ENCODE assay signal across 30 cellular contexts in the genomic region with DNA sequence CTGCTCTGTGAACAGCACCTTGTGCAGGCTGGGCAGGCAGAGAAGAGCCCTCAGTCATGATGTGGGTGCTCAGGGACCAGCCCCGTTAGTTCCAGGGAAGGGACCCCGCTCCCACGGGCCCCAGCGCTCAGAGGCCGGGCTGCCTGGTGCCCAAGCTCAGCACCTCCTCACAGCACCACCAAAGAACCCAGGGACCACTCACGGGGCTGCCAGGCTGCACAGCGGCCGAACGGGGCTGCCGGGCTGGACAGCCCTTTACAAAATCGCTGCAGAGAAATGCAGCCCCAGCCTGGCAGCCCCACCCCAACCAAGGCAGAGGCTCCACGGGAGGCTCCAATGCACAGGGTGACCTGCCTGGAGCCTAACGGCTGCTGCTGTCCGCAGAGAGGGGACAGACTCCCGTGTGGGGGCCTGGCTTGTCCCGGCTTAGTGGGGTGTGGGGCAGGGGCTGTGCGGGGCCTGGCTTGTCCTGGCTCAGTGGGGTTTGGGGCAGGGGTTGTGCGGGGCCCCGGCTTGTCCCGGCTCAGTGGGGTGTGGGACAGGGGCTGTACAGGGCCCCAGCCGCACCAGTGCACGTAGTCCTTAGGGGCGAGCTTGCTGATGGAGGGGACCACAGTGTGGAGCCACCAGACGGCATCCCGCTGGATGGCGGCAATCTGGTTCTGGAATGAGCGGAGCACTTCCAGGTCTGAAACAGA.
"Had no signal": no experiment of that assay in that cellular context is flagged by ENCODE, and none has a peak within 500 bp of the region (broad histone marks: within the 10 kb centered on the region; RNA-seq: fewer than 3 reads in every experiment).

No MANE protein-coding gene starts in this region.

- H3K9me3 ChIP-seq: left lung, lower lobe of right lung, pancreas, prostate gland, sigmoid colon, spleen, suprapubic skin, thoracic aorta, tibial artery, upper lobe of right lung, uterus had no signal

- H3K4me1 Mint-ChIP-seq: nephron; neural crest cell; stimulated activated effector memory CD8-positive, alpha-beta T cell treated with anti-CD3 and anti-CD28 coated beads, Interleukin-12 subunit alpha, Interleukin-12 subunit beta, amount 100 ng/mL, for 72 hours had no signal

- H3K27ac ChIP-seq: left lung, lower lobe of right lung, pancreas, prostate gland, sigmoid colon, spleen, suprapubic skin, thoracic aorta, tibial artery, upper lobe of right lung, uterus had no signal

- FAIRE-seq: islet of Langerhans, kidney, pancreas, small intestine had no signal

- H3K27me3 ChIP-seq: left lung, pancreas, sigmoid colon, spleen, suprapubic skin, tibial artery, upper lobe of right lung, uterus had no signal

- H3K4me1 ChIP-seq: left lung, lower lobe of right lung, pancreas, prostate gland, sigmoid colon, suprapubic skin, tibial artery, upper lobe of right lung, uterus had no signal

- DNase-seq: hippocampal formation; immature natural killer cell; left colon; left lung; lower lobe of right lung; mammary epithelial cell; mesenchymal stem cell; naive thymus-derived CD8-positive, alpha-beta T cell; nucleus accumbens; retina; sigmoid colon; small intestine; spleen; stimulated activated CD4-positive, alpha-beta T cell treated with anti-CD3 and anti-CD28 coated beads, Interleukin-4, amount 100 ng/mL, for 24 hours; stimulated activated naive CD4-positive, alpha-beta T cell; tibial artery; trophoblast cell; upper lobe of right lung; uterus had no signal

- H3K4me3 Mint-ChIP-seq: immature natural killer cell; naive thymus-derived CD8-positive, alpha-beta T cell; nephron; neural crest cell; stimulated activated effector memory CD8-positive, alpha-beta T cell treated with anti-CD3 and anti-CD28 coated beads, Interleukin-12 subunit alpha, Interleukin-12 subunit beta, amount 100 ng/mL, for 72 hours; stimulated activated naive CD8-positive, alpha-beta T cell treated with anti-CD3 and anti-CD28 coated beads, Interleukin-15, Interleukin-2, amounts not matched to agents 100 ng/mL and 50 ng/mL, for 24 hours had no signal

- ATAC-seq: left lung; lower lobe of right lung; naive thymus-derived CD8-positive, alpha-beta T cell; pancreas; right cardiac atrium; stimulated activated effector memory CD8-positive, alpha-beta T cell treated with anti-CD3 and anti-CD28 coated beads, Interleukin-12 subunit alpha, Interleukin-12 subunit beta, amount 100 ng/mL, for 72 hours; upper lobe of right lung had no signal

- H3K36me3 ChIP-seq: uterus had no signal

- H3K4me3 ChIP-seq: left lung, lower lobe of right lung, pancreas, prostate gland, sigmoid colon, spleen, suprapubic skin, thoracic aorta, tibial artery, upper lobe of right lung, uterus had no signal

- H3K27ac Mint-ChIP-seq: immature natural killer cell; naive thymus-derived CD8-positive, alpha-beta T cell; nephron; stimulated activated effector memory CD8-positive, alpha-beta T cell treated with anti-CD3 and anti-CD28 coated beads, Interleukin-12 subunit alpha, Interleukin-12 subunit beta, amount 100 ng/mL, for 72 hours; stimulated activated naive CD8-positive, alpha-beta T cell treated with anti-CD3 and anti-CD28 coated beads, Interleukin-15, Interleukin-2, amounts not matched to agents 100 ng/mL and 50 ng/mL, for 24 hours had no signal

- H3K27me3 Mint-ChIP-seq: naive thymus-derived CD8-positive, alpha-beta T cell; stimulated activated naive CD8-positive, alpha-beta T cell treated with anti-CD3 and anti-CD28 coated beads, Interleukin-15, Interleukin-2, amounts not matched to agents 100 ng/mL and 50 ng/mL, for 24 hours had no signal

- H3K9me3 Mint-ChIP-seq: immature natural killer cell; naive thymus-derived CD8-positive, alpha-beta T cell; nephron; neural crest cell; stimulated activated effector memory CD8-positive, alpha-beta T cell treated with anti-CD3 and anti-CD28 coated beads, Interleukin-12 subunit alpha, Interleukin-12 subunit beta, amount 100 ng/mL, for 72 hours; stimulated activated naive CD8-positive, alpha-beta T cell treated with anti-CD3 and anti-CD28 coated beads, Interleukin-15, Interleukin-2, amounts not matched to agents 100 ng/mL and 50 ng/mL, for 24 hours had no signal
